In genomic region chr2:95346738-95347671, GRCh38 we compare ENCODE assay signal across 11 cellular contexts. TPM values are rescaled to one million over a fixed set of nuclear protein-coding genes. Genes with fewer than 3 reads are reported as not detected.
DNase-seq lines count a peak whose midpoint lies in the region; ATAC-seq and TF ChIP-seq lines count a peak whose summit lies in the region.
"Had no signal": no experiment of that assay in that cellular context is flagged by ENCODE, and none has a peak within 500 bp of the region (broad histone marks: within the 10 kb centered on the region; RNA-seq: fewer than 3 reads in every experiment).

No MANE protein-coding gene starts in this region.

- H3K27me3 ChIP-seq in right lobe of liver = no peaks in the 10 kb centered on the region
- H3K27me3 ChIP-seq in tibial nerve = peaks cover 0 to 17% of the 10 kb centered on the region in 2 donors

- H3K36me3 Mint-ChIP-seq in activated CD8-positive, alpha-beta T cell treated with anti-CD3 and anti-CD28 coated beads for 36 hours (ENCODE audit: low read depth) = no peaks in the 10 kb centered on the region
- H3K36me3 Mint-ChIP-seq in activated CD8-positive, alpha-beta T cell treated with anti-CD3 and anti-CD28 coated beads, Interleukin-2, amount 10 ng/mL, durations not matched to agents 7 days and 5 days (ENCODE audit: low read depth) = no peaks in the 10 kb centered on the region
- H3K36me3 Mint-ChIP-seq in chondrocyte (ENCODE audit: low read depth) = peaks cover 1% of the 10 kb centered on the region
- no peaks in the 10 kb centered on the region for H3K36me3 Mint-ChIP-seq in activated T-helper 17 cell treated with anti-CD3 and anti-CD28 coated beads, Interleukin-2, amount 50 U/mL, for 72 hours (ENCODE audit: low read depth)
- H3K36me3 Mint-ChIP-seq: activated naive CD8-positive, alpha-beta T cell; CD4-positive, alpha-beta memory T cell; IgD-negative memory B cell had no signal

- H3K4me3 ChIP-seq in right lobe of liver (peak overlapping the region in 1 of 3 donors; percentile 62), tibial nerve (peak overlapping the region; percentile 39 to 84 (median 47))

- CTCF ChIA-PET in activated CD8-positive, alpha-beta T cell treated with anti-CD3 and anti-CD28 coated beads for 36 hours (lab: Charles Lee) = no interaction called here
- CTCF ChIA-PET in activated CD8-positive, alpha-beta T cell treated with anti-CD3 and anti-CD28 coated beads, Interleukin-2, amount 10 ng/mL, durations not matched to agents 7 days and 5 days (lab: Charles Lee) = no interaction called here

- H3K4me1 ChIP-seq in right lobe of liver (peaks cover 0 to 10% (median 0%) of the 10 kb centered on the region in 4 donors), tibial nerve (peaks cover 0 to 35% (median 7%) of the 10 kb centered on the region in 4 donors)

- H3K4me3 Mint-ChIP-seq in activated CD8-positive, alpha-beta T cell treated with anti-CD3 and anti-CD28 coated beads for 36 hours = no peak overlapping the region
- no peak overlapping the region for H3K4me3 Mint-ChIP-seq in activated CD8-positive, alpha-beta T cell treated with anti-CD3 and anti-CD28 coated beads, Interleukin-2, amount 10 ng/mL, durations not matched to agents 7 days and 5 days
- peak overlapping the region; percentile 53 for H3K4me3 Mint-ChIP-seq in chondrocyte (ENCODE audit: unreplicated experiment)
- no peak overlapping the region for H3K4me3 Mint-ChIP-seq in activated T-helper 17 cell treated with anti-CD3 and anti-CD28 coated beads, Interleukin-2, amount 50 U/mL, for 72 hours

- H3K4me1 Mint-ChIP-seq in activated CD8-positive, alpha-beta T cell treated with anti-CD3 and anti-CD28 coated beads for 36 hours (ENCODE audit: low read depth) = no peaks in the 10 kb centered on the region
- peaks cover 3% of the 10 kb centered on the region for H3K4me1 Mint-ChIP-seq in activated CD8-positive, alpha-beta T cell treated with anti-CD3 and anti-CD28 coated beads, Interleukin-2, amount 10 ng/mL, durations not matched to agents 7 days and 5 days (ENCODE audit: low read depth)
- no peaks in the 10 kb centered on the region for H3K4me1 Mint-ChIP-seq in chondrocyte (ENCODE audit: low read depth)
- H3K4me1 Mint-ChIP-seq in activated T-helper 17 cell treated with anti-CD3 and anti-CD28 coated beads, Interleukin-2, amount 50 U/mL, for 72 hours = no peaks in the 10 kb centered on the region

- H3K36me3 ChIP-seq in right lobe of liver = no peaks in the 10 kb centered on the region
- no peaks in the 10 kb centered on the region for H3K36me3 ChIP-seq in tibial nerve

- TF ChIP-seq POLR2A in right lobe of liver (IDR thresholded peaks at IDR 0.05) = no peak
- no peak for TF ChIP-seq POLR2A in tibial nerve (IDR thresholded peaks at IDR 0.05)

- H3K27ac Mint-ChIP-seq in activated CD8-positive, alpha-beta T cell treated with anti-CD3 and anti-CD28 coated beads for 36 hours = no peak overlapping the region
- H3K27ac Mint-ChIP-seq in activated CD8-positive, alpha-beta T cell treated with anti-CD3 and anti-CD28 coated beads, Interleukin-2, amount 10 ng/mL, durations not matched to agents 7 days and 5 days = no peak overlapping the region
- H3K27ac Mint-ChIP-seq in chondrocyte (ENCODE audit: unreplicated experiment) = no peak overlapping the region
- H3K27ac Mint-ChIP-seq in activated T-helper 17 cell treated with anti-CD3 and anti-CD28 coated beads, Interleukin-2, amount 50 U/mL, for 72 hours = no peak overlapping the region
- H3K27ac Mint-ChIP-seq: activated naive CD8-positive, alpha-beta T cell; CD4-positive, alpha-beta memory T cell; IgD-negative memory B cell had no signal

- ATAC-seq in activated CD8-positive, alpha-beta T cell treated with anti-CD3 and anti-CD28 coated beads for 36 hours = peak; percentile 32
- no peak for ATAC-seq in activated CD8-positive, alpha-beta T cell treated with anti-CD3 and anti-CD28 coated beads, Interleukin-2, amount 10 ng/mL, durations not matched to agents 7 days and 5 days
- no peak for ATAC-seq in right lobe of liver
- ATAC-seq in activated T-helper 17 cell treated with anti-CD3 and anti-CD28 coated beads, Interleukin-2, amount 50 U/mL, for 72 hours (replicated peaks) = no peak
- no peak for ATAC-seq in HG02763 (IDR thresholded peaks at IDR 0.05; ENCODE audit: unreplicated experiment)

- POLR2A ChIA-PET in activated CD8-positive, alpha-beta T cell treated with anti-CD3 and anti-CD28 coated beads for 36 hours (lab: Charles Lee) = no interaction called here
- POLR2A ChIA-PET in activated CD8-positive, alpha-beta T cell treated with anti-CD3 and anti-CD28 coated beads, Interleukin-2, amount 10 ng/mL, durations not matched to agents 7 days and 5 days (lab: Charles Lee) = no interaction called here

- TF ChIP-seq CTCF in activated CD8-positive, alpha-beta T cell treated with anti-CD3 and anti-CD28 coated beads for 36 hours (IDR thresholded peaks at IDR 0.05) = no peak
- TF ChIP-seq CTCF in chondrocyte (IDR thresholded peaks at IDR 0.05) (peak; percentile 33), right lobe of liver (IDR thresholded peaks at IDR 0.05) (peak in 1 of 4 donors; percentile 8), tibial nerve (IDR thresholded peaks at IDR 0.05) (peak in 1 of 5 experiments; percentile 9)

- H3K9me3 ChIP-seq in right lobe of liver = no peaks in the 10 kb centered on the region
- H3K9me3 ChIP-seq in tibial nerve = no peaks in the 10 kb centered on the region

- WGBS in right lobe of liver (ENCODE audit: insufficient coverage, low coverage, low lambda C conversion rate, missing lambda C conversion rate) = 60% methylated on average over 1 of the region's 78 CpGs
- 35 to 43% methylated on average over 24 to 30 of the region's 78 CpGs for WGBS in tibial nerve, 2 donors

- peak; percentile 14 for DNase-seq in activated CD8-positive, alpha-beta T cell treated with anti-CD3 and anti-CD28 coated beads for 36 hours
- DNase-seq in activated CD8-positive, alpha-beta T cell treated with anti-CD3 and anti-CD28 coated beads, Interleukin-2, amount 10 ng/mL, durations not matched to agents 7 days and 5 days = no peak
- DNase-seq in chondrocyte (ENCODE audit: low spot score) (no peak), right lobe of liver (peak in 2 of 3 donors; percentile 47 to 57), tibial nerve (ENCODE audit: low spot score in 2 of 2) (no peak), NCI-H2107 treated with DMSO at 0.1 percent for 48 hours (lab: John Stamatoyannopoulos, UW; ENCODE audit: unreplicated experiment) (no peak)
- DNase-seq: CD4-positive, alpha-beta memory T cell had no signal

- H3K27ac ChIP-seq in right lobe of liver (no peak overlapping the region), tibial nerve (peak overlapping the region; percentile 47 to 86 (median 72))

- peaks cover 25% of the 10 kb centered on the region for H3K27me3 Mint-ChIP-seq in activated CD8-positive, alpha-beta T cell treated with anti-CD3 and anti-CD28 coated beads for 36 hours
- peaks cover 31% of the 10 kb centered on the region for H3K27me3 Mint-ChIP-seq in activated CD8-positive, alpha-beta T cell treated with anti-CD3 and anti-CD28 coated beads, Interleukin-2, amount 10 ng/mL, durations not matched to agents 7 days and 5 days (ENCODE audit: low read depth)
- peaks cover 13% of the 10 kb centered on the region for H3K27me3 Mint-ChIP-seq in chondrocyte (ENCODE audit: low read depth)
- peaks cover 24% of the 10 kb centered on the region for H3K27me3 Mint-ChIP-seq in activated T-helper 17 cell treated with anti-CD3 and anti-CD28 coated beads, Interleukin-2, amount 50 U/mL, for 72 hours

- no peaks in the 10 kb centered on the region for H3K9me3 Mint-ChIP-seq in activated CD8-positive, alpha-beta T cell treated with anti-CD3 and anti-CD28 coated beads for 36 hours
- no peaks in the 10 kb centered on the region for H3K9me3 Mint-ChIP-seq in activated CD8-positive, alpha-beta T cell treated with anti-CD3 and anti-CD28 coated beads, Interleukin-2, amount 10 ng/mL, durations not matched to agents 7 days and 5 days (ENCODE audit: insufficient read depth)
- H3K9me3 Mint-ChIP-seq in chondrocyte (ENCODE audit: low read depth) = no peaks in the 10 kb centered on the region
- H3K9me3 Mint-ChIP-seq in activated T-helper 17 cell treated with anti-CD3 and anti-CD28 coated beads, Interleukin-2, amount 50 U/mL, for 72 hours = no peaks in the 10 kb centered on the region
- H3K9me3 Mint-ChIP-seq: IgD-negative memory B cell had no signal

- TF ChIP-seq EP300 in tibial nerve (IDR thresholded peaks at IDR 0.05) = no peak

- intact Hi-C loops in activated CD8-positive, alpha-beta T cell treated with anti-CD3 and anti-CD28 coated beads for 36 hours (cut with micrococcal nuclease) = no loop called here
- intact Hi-C loops in right lobe of liver (cut with DNase I) = no loop called here

RNA-seq across cellular contexts. Expression of gene KCNIP3, which starts 49.9 kb away (rescaled TPM):
- total RNA-seq in activated CD8-positive, alpha-beta T cell treated with anti-CD3 and anti-CD28 coated beads for 36 hours = not detected
- total RNA-seq in activated CD8-positive, alpha-beta T cell treated with anti-CD3 and anti-CD28 coated beads, Interleukin-2, amount 10 ng/mL, durations not matched to agents 7 days and 5 days = not detected
- total RNA-seq in chondrocyte (3.1 to 6.0 TPM (median 5.9 TPM) in 3 replicates), right lobe of liver (1 to 10 TPM in 4 of 6 experiments, under 1 TPM in 2; 0.46 to 3.3 (median 1.2) TPM), tibial nerve (10 to 100 TPM; 35.1 to 90.8 (median 50.2) TPM)
- total RNA-seq in activated T-helper 17 cell treated with anti-CD3 and anti-CD28 coated beads, Interleukin-2, amount 50 U/mL, for 72 hours = not detected
- total RNA-seq: CD4-positive, alpha-beta memory T cell had no signal

RNA-seq across cellular contexts. Expression of gene FAHD2A, which starts 55.5 kb away (rescaled TPM):
- 10 to 100 TPM; 40.8 to 44.0 TPM for total RNA-seq in activated CD8-positive, alpha-beta T cell treated with anti-CD3 and anti-CD28 coated beads for 36 hours
- 10 to 100 TPM; 29.2 to 30.5 TPM for total RNA-seq in activated CD8-positive, alpha-beta T cell treated with anti-CD3 and anti-CD28 coated beads, Interleukin-2, amount 10 ng/mL, durations not matched to agents 7 days and 5 days
- 23.9 to 30.4 TPM (median 27.4 TPM) in 3 replicates for total RNA-seq in chondrocyte
- 10 to 100 TPM; 62.2 to 80.1 (median 75.7) TPM for total RNA-seq in right lobe of liver
- 10 to 100 TPM; 21.0 to 34.5 (median 24.8) TPM for total RNA-seq in tibial nerve
- total RNA-seq in activated T-helper 17 cell treated with anti-CD3 and anti-CD28 coated beads, Interleukin-2, amount 50 U/mL, for 72 hours = 10 to 100 TPM; 19.1 to 19.2 TPM

Comparison
In these comparisons a context has a peak if more than half of its experiments do, and no peak if none do; other contexts are left out.
1. DNase-seq: peak in activated CD8-positive, alpha-beta T cell treated with anti-CD3 and anti-CD28 coated beads for 36 hours (single experiment) and right lobe of liver (2 of 3); none in activated CD8-positive, alpha-beta T cell treated with anti-CD3 and anti-CD28 coated beads, Interleukin-2, amount 10 ng/mL, durations not matched to agents 7 days and 5 days (single experiment), chondrocyte (single experiment), tibial nerve (0 of 2) and NCI-H2107 treated with DMSO at 0.1 percent for 48 hours (single experiment).
2. H3K27ac ChIP-seq: peak in tibial nerve (4 of 4); none in right lobe of liver (0 of 3).